1 cellular context compared by ENCODE assay signal in genomic region chr10:101226506-101226887, GRCh38.
TF ChIP-seq lines count a peak whose summit lies in the region.

No MANE protein-coding gene starts in this region.

TF ChIP-seq in HepG2, 621 proteins besides CTCF, POLR2A, EP300 and RAD21 (continued from another document):
- TF ChIP-seq PREB (CRISPR knock-in tag; IDR thresholded peaks at IDR 0.05) (no peak), ZNF10 (CRISPR knock-in tag; IDR thresholded peaks at IDR 0.05; ENCODE audit: borderline replicate concordance, low read depth) (no peak), ZHX2 (IDR thresholded peaks at IDR 0.05; ENCODE audit: low read depth) (no peak), ZHX2 (CRISPR knock-in tag; IDR thresholded peaks at IDR 0.05; ENCODE audit: borderline replicate concordance) (no peak)
TF ChIP-seq in HepG2: peak in this region for 3.
